In the genomic region with DNA sequence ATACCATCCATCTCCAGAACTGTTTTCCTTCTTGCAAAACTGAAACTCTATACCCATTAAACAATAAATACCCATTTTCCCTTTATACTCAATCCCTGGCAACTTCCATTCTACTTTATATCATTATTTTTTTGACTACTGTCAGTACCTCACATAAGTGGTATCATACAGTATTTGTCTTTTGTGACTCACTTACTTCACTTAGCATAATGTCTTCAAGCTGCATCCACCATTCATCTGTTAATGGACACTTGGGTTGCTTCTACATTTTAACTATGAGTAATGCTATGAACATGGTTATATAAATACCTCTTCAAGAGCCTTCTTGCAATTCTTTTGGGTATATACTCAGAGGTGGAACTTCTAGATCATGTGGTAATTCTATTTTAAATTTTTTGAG, we compare ENCODE assay signal across 2 cellular contexts.
TF ChIP-seq lines count a peak whose summit lies in the region.

No MANE protein-coding gene starts in this region.

TF ChIP-seq in A549, 52 proteins besides CTCF, POLR2A, EP300 and RAD21:
- TF ChIP-seq, protein P1, sequence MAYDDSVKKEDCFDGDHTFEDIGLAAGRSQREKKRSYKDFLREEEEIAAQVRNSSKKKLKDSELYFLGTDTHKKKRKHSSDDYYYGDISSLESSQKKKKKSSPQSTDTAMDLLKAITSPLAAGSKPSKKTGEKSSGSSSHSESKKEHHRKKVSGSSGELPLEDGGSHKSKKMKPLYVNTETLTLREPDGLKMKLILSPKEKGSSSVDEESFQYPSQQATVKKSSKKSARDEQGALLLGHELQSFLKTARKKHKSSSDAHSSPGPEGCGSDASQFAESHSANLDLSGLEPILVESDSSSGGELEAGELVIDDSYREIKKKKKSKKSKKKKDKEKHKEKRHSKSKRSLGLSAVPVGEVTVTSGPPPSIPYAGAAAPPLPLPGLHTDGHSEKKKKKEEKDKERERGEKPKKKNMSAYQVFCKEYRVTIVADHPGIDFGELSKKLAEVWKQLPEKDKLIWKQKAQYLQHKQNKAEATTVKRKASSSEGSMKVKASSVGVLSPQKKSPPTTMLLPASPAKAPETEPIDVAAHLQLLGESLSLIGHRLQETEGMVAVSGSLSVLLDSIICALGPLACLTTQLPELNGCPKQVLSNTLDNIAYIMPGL (CRISPR knock-in tag; IDR thresholded peaks at IDR 0.05; ENCODE audit: borderline replicate concordance): no peak
TF ChIP-seq in A549: peak in this region for 0.

TF ChIP-seq in GM23338, 12 proteins besides CTCF, POLR2A, EP300 and RAD21:
- TF ChIP-seq NANOG (IDR thresholded peaks at IDR 0.05; ENCODE audit: borderline replicate concordance): no peak
- TF ChIP-seq, protein P2, sequence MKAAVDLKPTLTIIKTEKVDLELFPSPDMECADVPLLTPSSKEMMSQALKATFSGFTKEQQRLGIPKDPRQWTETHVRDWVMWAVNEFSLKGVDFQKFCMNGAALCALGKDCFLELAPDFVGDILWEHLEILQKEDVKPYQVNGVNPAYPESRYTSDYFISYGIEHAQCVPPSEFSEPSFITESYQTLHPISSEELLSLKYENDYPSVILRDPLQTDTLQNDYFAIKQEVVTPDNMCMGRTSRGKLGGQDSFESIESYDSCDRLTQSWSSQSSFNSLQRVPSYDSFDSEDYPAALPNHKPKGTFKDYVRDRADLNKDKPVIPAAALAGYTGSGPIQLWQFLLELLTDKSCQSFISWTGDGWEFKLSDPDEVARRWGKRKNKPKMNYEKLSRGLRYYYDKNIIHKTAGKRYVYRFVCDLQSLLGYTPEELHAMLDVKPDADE (IDR thresholded peaks at IDR 0.05): no peak
- no peak for TF ChIP-seq ZNF114 (CRISPR knock-in tag; IDR thresholded peaks at IDR 0.05)
- no peak for TF ChIP-seq EZH2 (IDR thresholded peaks at IDR 0.05; ENCODE audit: low read depth, unreplicated experiment)
- TF ChIP-seq JUNB (IDR thresholded peaks at IDR 0.05; ENCODE audit: unreplicated experiment): no peak
- no peak for TF ChIP-seq ZNF331 (CRISPR knock-in tag; IDR thresholded peaks at IDR 0.05; ENCODE audit: low read depth)
- TF ChIP-seq, protein P3, sequence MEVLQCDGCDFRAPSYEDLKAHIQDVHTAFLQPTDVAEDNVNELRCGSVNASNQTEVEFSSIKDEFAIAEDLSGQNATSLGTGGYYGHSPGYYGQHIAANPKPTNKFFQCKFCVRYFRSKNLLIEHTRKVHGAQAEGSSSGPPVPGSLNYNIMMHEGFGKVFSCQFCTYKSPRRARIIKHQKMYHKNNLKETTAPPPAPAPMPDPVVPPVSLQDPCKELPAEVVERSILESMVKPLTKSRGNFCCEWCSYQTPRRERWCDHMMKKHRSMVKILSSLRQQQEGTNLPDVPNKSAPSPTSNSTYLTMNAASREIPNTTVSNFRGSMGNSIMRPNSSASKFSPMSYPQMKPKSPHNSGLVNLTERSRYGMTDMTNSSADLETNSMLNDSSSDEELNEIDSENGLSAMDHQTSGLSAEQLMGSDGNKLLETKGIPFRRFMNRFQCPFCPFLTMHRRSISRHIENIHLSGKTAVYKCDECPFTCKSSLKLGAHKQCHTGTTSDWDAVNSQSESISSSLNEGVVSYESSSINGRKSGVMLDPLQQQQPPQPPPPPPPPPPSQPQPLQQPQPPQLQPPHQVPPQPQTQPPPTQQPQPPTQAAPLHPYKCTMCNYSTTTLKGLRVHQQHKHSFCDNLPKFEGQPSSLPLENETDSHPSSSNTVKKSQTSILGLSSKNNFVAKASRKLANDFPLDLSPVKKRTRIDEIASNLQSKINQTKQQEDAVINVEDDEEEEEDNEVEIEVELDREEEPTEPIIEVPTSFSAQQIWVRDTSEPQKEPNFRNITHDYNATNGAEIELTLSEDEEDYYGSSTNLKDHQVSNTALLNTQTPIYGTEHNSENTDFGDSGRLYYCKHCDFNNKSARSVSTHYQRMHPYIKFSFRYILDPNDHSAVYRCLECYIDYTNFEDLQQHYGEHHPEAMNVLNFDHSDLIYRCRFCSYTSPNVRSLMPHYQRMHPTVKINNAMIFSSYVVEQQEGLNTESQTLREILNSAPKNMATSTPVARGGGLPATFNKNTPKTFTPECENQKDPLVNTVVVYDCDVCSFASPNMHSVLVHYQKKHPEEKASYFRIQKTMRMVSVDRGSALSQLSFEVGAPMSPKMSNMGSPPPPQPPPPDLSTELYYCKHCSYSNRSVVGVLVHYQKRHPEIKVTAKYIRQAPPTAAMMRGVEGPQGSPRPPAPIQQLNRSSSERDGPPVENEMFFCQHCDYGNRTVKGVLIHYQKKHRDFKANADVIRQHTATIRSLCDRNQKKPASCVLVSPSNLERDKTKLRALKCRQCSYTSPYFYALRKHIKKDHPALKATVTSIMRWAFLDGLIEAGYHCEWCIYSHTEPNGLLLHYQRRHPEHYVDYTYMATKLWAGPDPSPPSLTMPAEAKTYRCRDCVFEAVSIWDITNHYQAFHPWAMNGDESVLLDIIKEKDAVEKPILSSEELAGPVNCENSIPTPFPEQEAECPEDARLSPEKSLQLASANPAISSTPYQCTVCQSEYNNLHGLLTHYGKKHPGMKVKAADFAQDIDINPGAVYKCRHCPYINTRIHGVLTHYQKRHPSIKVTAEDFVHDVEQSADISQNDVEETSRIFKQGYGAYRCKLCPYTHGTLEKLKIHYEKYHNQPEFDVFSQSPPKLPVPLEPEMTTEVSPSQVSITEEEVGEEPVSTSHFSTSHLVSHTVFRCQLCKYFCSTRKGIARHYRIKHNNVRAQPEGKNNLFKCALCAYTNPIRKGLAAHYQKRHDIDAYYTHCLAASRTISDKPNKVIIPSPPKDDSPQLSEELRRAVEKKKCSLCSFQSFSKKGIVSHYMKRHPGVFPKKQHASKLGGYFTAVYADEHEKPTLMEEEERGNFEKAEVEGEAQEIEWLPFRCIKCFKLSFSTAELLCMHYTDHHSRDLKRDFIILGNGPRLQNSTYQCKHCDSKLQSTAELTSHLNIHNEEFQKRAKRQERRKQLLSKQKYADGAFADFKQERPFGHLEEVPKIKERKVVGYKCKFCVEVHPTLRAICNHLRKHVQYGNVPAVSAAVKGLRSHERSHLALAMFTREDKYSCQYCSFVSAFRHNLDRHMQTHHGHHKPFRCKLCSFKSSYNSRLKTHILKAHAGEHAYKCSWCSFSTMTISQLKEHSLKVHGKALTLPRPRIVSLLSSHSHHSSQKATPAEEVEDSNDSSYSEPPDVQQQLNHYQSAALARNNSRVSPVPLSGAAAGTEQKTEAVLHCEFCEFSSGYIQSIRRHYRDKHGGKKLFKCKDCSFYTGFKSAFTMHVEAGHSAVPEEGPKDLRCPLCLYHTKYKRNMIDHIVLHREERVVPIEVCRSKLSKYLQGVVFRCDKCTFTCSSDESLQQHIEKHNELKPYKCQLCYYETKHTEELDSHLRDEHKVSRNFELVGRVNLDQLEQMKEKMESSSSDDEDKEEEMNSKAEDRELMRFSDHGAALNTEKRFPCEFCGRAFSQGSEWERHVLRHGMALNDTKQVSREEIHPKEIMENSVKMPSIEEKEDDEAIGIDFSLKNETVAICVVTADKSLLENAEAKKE (CRISPR knock-in tag; IDR thresholded peaks at IDR 0.05): no peak
- no peak for TF ChIP-seq CREB1 (CRISPR knock-in tag; IDR thresholded peaks at IDR 0.05; ENCODE audit: low read depth)
- no peak for TF ChIP-seq EZH2phosphoT487 (IDR thresholded peaks at IDR 0.05; ENCODE audit: unreplicated experiment)
- no peak for TF ChIP-seq STAT1 (IDR thresholded peaks at IDR 0.05; ENCODE audit: unreplicated experiment)
- TF ChIP-seq, protein P4, sequence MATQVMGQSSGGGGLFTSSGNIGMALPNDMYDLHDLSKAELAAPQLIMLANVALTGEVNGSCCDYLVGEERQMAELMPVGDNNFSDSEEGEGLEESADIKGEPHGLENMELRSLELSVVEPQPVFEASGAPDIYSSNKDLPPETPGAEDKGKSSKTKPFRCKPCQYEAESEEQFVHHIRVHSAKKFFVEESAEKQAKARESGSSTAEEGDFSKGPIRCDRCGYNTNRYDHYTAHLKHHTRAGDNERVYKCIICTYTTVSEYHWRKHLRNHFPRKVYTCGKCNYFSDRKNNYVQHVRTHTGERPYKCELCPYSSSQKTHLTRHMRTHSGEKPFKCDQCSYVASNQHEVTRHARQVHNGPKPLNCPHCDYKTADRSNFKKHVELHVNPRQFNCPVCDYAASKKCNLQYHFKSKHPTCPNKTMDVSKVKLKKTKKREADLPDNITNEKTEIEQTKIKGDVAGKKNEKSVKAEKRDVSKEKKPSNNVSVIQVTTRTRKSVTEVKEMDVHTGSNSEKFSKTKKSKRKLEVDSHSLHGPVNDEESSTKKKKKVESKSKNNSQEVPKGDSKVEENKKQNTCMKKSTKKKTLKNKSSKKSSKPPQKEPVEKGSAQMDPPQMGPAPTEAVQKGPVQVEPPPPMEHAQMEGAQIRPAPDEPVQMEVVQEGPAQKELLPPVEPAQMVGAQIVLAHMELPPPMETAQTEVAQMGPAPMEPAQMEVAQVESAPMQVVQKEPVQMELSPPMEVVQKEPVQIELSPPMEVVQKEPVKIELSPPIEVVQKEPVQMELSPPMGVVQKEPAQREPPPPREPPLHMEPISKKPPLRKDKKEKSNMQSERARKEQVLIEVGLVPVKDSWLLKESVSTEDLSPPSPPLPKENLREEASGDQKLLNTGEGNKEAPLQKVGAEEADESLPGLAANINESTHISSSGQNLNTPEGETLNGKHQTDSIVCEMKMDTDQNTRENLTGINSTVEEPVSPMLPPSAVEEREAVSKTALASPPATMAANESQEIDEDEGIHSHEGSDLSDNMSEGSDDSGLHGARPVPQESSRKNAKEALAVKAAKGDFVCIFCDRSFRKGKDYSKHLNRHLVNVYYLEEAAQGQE (IDR thresholded peaks at IDR 0.05; ENCODE audit: unreplicated experiment): no peak
- TF ChIP-seq POLR2AphosphoS5 (IDR thresholded peaks at IDR 0.05; ENCODE audit: low read depth): no peak
